In genomic region chr10:87162702-87163101, GRCh38 we compare ENCODE assay signal across 7 cellular contexts.
DNase-seq lines count a peak whose midpoint lies in the region; TF ChIP-seq lines count a peak whose summit lies in the region.
"Not testable (repeated sequence)": the region's sequence is repeated elsewhere in the genome, so short reads cannot be mapped to it uniquely, and the experiment has no call there.

No MANE protein-coding gene starts in this region.

- not testable (repeated sequence) for H3K79me1 ChIP-seq in mesenchymal stem cell (replicated peaks; ENCODE audit: low read length, poor library complexity, severe bottlenecking)

- not testable (repeated sequence) for DNase-seq in AG04450 (ENCODE audit: low read depth, low spot score)
- DNase-seq in LHCN-M2 (ENCODE audit: low read depth) (peak; percentile 2), mammary epithelial cell (peak; percentile 48), choroid plexus epithelial cell (ENCODE audit: low read depth) (peak; percentile 70), fibroblast of pulmonary artery (ENCODE audit: low read depth) (peak; percentile 69), iris pigment epithelial cell (ENCODE audit: low read depth) (peak; percentile 74), mesenchymal stem cell (peak; percentile 15)

- H3K27me3 ChIP-seq in AG04450 (ENCODE audit: control insufficient read depth, insufficient read depth, low read length); mammary epithelial cell (ENCODE audit: insufficient read depth, low read length); mesenchymal stem cell (ENCODE audit: control insufficient read depth in 1 of 2, insufficient read depth in 1 of 2, low read length in 2 of 2): not testable (repeated sequence)

- H2BK5ac ChIP-seq in mesenchymal stem cell (ENCODE audit: low read depth, low read length, poor library complexity, severe bottlenecking) = not testable (repeated sequence)

- not testable (repeated sequence) for H3K79me2 ChIP-seq in mammary epithelial cell (ENCODE audit: insufficient read depth, low read length)

- not testable (repeated sequence) for H3K4ac ChIP-seq in mesenchymal stem cell (ENCODE audit: low read depth in 1 of 2, low read length in 2 of 2)

- not testable (repeated sequence) for H3K9ac ChIP-seq in mammary epithelial cell (ENCODE audit: insufficient read depth, low read length); mesenchymal stem cell (ENCODE audit: low read length)

- CTCF ChIA-PET in AG04450 (lab: Charles Lee); mammary epithelial cell (lab: Charles Lee; ENCODE audit: low non-redundant PET): not testable (repeated sequence)

- 0 out of 2 replicates have a peak, but pooled peaks have one; percentile 1 for TF ChIP-seq CTCF in AG04450 (IDR thresholded peaks at IDR 0.05; ENCODE audit: low read depth, low read length)
- peak in 1 of 2 donors; percentile 34 for TF ChIP-seq CTCF in mammary epithelial cell (conservative IDR thresholded peaks at IDR 0.05 in 1 of 2, IDR thresholded peaks at IDR 0.05 in 1 of 2; ENCODE audit: extremely low read depth in 1 of 2, insufficient read depth in 1 of 2, low read depth in 1 of 2, low read length in 2 of 2)
- peak; percentile 26 for TF ChIP-seq CTCF in choroid plexus epithelial cell (conservative IDR thresholded peaks at IDR 0.05; ENCODE audit: low read depth, low read length)
- peak; percentile 18 for TF ChIP-seq CTCF in fibroblast of pulmonary artery (IDR thresholded peaks at IDR 0.05; ENCODE audit: low read length, missing control alignments)

- 92% methylated on average over 1 of the region's 1 CpG for WGBS in mammary epithelial cell (ENCODE audit: low coverage, missing lambda C conversion rate)
- WGBS in mesenchymal stem cell = no CpG with 5 or more reads among the region's 1 CpG

- H2BK12ac ChIP-seq in mesenchymal stem cell (ENCODE audit: low read length in 2 of 2) = not testable (repeated sequence)

- intact Hi-C loops in mammary epithelial cell (cut with micrococcal nuclease) = not testable (repeated sequence)

- dilution Hi-C loops in mammary epithelial cell (cut with HindIII; ENCODE audit: low sequenced_read_pairs) = not testable (repeated sequence)

- not testable (repeated sequence) for BruUV-seq in mammary epithelial cell (replicated peaks; lab: Mats Ljungman, UMichigan)

- not testable (repeated sequence) for H3K36me3 ChIP-seq in mammary epithelial cell (ENCODE audit: insufficient read depth, low read length)
- H3K36me3 ChIP-seq in mesenchymal stem cell (ENCODE audit: control insufficient read depth in 1 of 2, insufficient read depth in 2 of 2, low read depth in 1 of 2, low read length in 2 of 2) = peaks cover 4 to 15% of the 10 kb centered on the region in 2 experiments

- not testable (repeated sequence) for H3K4me3 ChIP-seq in AG04450 (ENCODE audit: low read depth, low read length); mammary epithelial cell (replicated peaks in 1 of 3; ENCODE audit: insufficient read depth in 1 of 3, low read depth in 2 of 3, low read length in 3 of 3); choroid plexus epithelial cell (ENCODE audit: low read depth, low read length); fibroblast of pulmonary artery (replicated peaks; ENCODE audit: low read depth, low read length); mesenchymal stem cell (ENCODE audit: insufficient read depth in 1 of 2, low read depth in 1 of 2, low read length in 2 of 2)

- H2BK120ac ChIP-seq in mesenchymal stem cell (ENCODE audit: low read depth, low read length) = not testable (repeated sequence)

- not testable (repeated sequence) for H4K20me1 ChIP-seq in mammary epithelial cell (ENCODE audit: insufficient read depth, low read length)

- H4K8ac ChIP-seq in mesenchymal stem cell (ENCODE audit: low read length) = not testable (repeated sequence)

- not testable (repeated sequence) for H4K91ac ChIP-seq in mesenchymal stem cell (ENCODE audit: low read length)

- not testable (repeated sequence) for H3K27ac ChIP-seq in AG04450 (ENCODE audit: low read depth, low read length); mammary epithelial cell (ENCODE audit: insufficient read depth, low read depth, low read length); mesenchymal stem cell (ENCODE audit: low read length, poor library complexity, severe bottlenecking)

- not testable (repeated sequence) for H3K4me1 ChIP-seq in mammary epithelial cell (ENCODE audit: insufficient read depth, low read length); mesenchymal stem cell (ENCODE audit: control insufficient read depth, insufficient read depth, low read depth, low read length)

- not testable (repeated sequence) for H3K9me3 ChIP-seq in AG04450 (ENCODE audit: control insufficient read depth, insufficient read depth, low read length); mammary epithelial cell (replicated peaks; ENCODE audit: insufficient read depth, low read length); mesenchymal stem cell (ENCODE audit: control insufficient read depth, low read length)

- H2AFZ ChIP-seq in mammary epithelial cell (ENCODE audit: low read depth, low read length); mesenchymal stem cell (ENCODE audit: low read depth, low read length): not testable (repeated sequence)

- H3K14ac ChIP-seq in mesenchymal stem cell (ENCODE audit: low read length in 2 of 2) = not testable (repeated sequence)

- not testable (repeated sequence) for H2AK5ac ChIP-seq in mesenchymal stem cell (ENCODE audit: low read length, severe bottlenecking)

- not testable (repeated sequence) for H3K4me2 ChIP-seq in mammary epithelial cell (ENCODE audit: insufficient read depth, low read depth, low read length); mesenchymal stem cell (ENCODE audit: low read length, poor library complexity, severe bottlenecking)

- not testable (repeated sequence) for H3K23ac ChIP-seq in mesenchymal stem cell (ENCODE audit: low read length in 2 of 2)

- POLR2A ChIA-PET in AG04450 (lab: Yijun Ruan, JAX) = not testable (repeated sequence)

- not testable (repeated sequence) for H2BK15ac ChIP-seq in mesenchymal stem cell (ENCODE audit: low read depth, poor library complexity, severe bottlenecking)

- in situ Hi-C loops in mammary epithelial cell (cut with MboI; ENCODE audit: low sequenced_read_pairs in 2 of 2) = not testable (repeated sequence)

- not testable (repeated sequence) for H3K18ac ChIP-seq in mesenchymal stem cell (ENCODE audit: low read depth in 1 of 2, low read length in 2 of 2)
